Comparison of ENCODE assay signal across 23 cellular contexts in the genomic region with DNA sequence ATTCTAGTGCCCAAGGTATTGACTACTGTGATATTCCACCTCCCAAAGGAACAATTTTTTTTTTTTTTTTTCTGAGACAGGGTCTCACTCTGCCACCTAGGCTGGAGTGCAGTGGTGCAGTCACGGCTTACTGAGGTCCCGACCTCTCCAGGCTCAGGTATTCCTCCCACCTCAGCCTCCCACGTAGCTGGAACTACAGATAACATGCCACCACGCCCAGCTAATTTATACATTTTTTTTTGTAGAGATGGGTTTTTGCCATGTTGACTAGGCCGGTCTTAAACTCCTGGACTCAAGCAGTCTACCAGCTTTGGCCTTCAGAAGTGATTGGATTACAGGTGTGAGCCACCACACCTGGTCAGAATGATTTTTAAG. TPM values are rescaled to one million over a fixed set of nuclear protein-coding genes. Genes with fewer than 3 reads are reported as not detected.
DNase-seq lines count a peak whose midpoint lies in the region; ATAC-seq and TF ChIP-seq lines count a peak whose summit lies in the region.
"Had no signal": no experiment of that assay in that cellular context is flagged by ENCODE, and none has a peak within 500 bp of the region (broad histone marks: within the 10 kb centered on the region; RNA-seq: fewer than 3 reads in every experiment).

No MANE protein-coding gene starts in this region.

- POLR2A ChIA-PET in SK-N-SH (lab: Yijun Ruan, JAX) (no interaction called here), T-cell (lab: Charles Lee) (no interaction called here)

- TF ChIP-seq POLR2A in esophagus muscularis mucosa (IDR thresholded peaks at IDR 0.05; ENCODE audit: low read depth), result no peak
- TF ChIP-seq POLR2A in vagina (IDR thresholded peaks at IDR 0.05), result no peak

- TF ChIP-seq EP300 in SK-N-SH (IDR thresholded peaks at IDR 0.05; ENCODE audit: borderline replicate concordance in 1 of 2, low read depth in 1 of 2, low read length in 1 of 2) (no peak), esophagus muscularis mucosa (IDR thresholded peaks at IDR 0.05) (no peak)

- H2AFZ ChIP-seq in SK-N-SH (ENCODE audit: low read depth) (no peak overlapping the region), smooth muscle cell (ENCODE audit: low read depth) (no peak overlapping the region)

- TF ChIP-seq CTCF in SK-N-SH (IDR thresholded peaks at IDR 0.05), result no peak
- no peak for TF ChIP-seq CTCF in esophagus muscularis mucosa (IDR thresholded peaks at IDR 0.05)
- no peak for TF ChIP-seq CTCF in smooth muscle cell (IDR thresholded peaks at IDR 0.05; ENCODE audit: borderline replicate concordance, insufficient read depth, poor library complexity, severe bottlenecking)
- no peak for TF ChIP-seq CTCF in vagina (IDR thresholded peaks at IDR 0.05)

- H3K27ac ChIP-seq in SK-N-SH (ENCODE audit: low read depth in 2 of 2, low read length in 1 of 2) (peak overlapping the region in 1 of 2 experiments; percentile 100; a peak in 2 of 4 replicates), esophagus muscularis mucosa (replicated peaks in 1 of 4) (peak overlapping the region in 3 of 4 donors; percentile 75 to 84 (median 80)), smooth muscle cell (ENCODE audit: low read depth) (peak overlapping the region; percentile 99), vagina (no peak overlapping the region)
- H3K27ac ChIP-seq: 22Rv1, gastrocnemius medialis had no signal

- H3K36me3 ChIP-seq in SK-N-SH (replicated peaks in 1 of 2; ENCODE audit: control insufficient read depth in 1 of 2, insufficient read depth in 2 of 2, low read length in 1 of 2) (no peaks in the 10 kb centered on the region), esophagus muscularis mucosa (no peaks in the 10 kb centered on the region), smooth muscle cell (ENCODE audit: low read depth) (no peaks in the 10 kb centered on the region), vagina (no peaks in the 10 kb centered on the region)
- H3K36me3 ChIP-seq: gastrocnemius medialis, pancreas, thyroid gland had no signal

- H3K4me1 ChIP-seq in SK-N-SH (ENCODE audit: control insufficient read depth in 1 of 2, insufficient read depth in 2 of 2, low read depth in 1 of 2, low read length in 1 of 2), result peaks cover 15 to 82% of the 10 kb centered on the region in 2 experiments
- H3K4me1 ChIP-seq in esophagus muscularis mucosa, result peaks cover 57 to 98% (median 94%) of the 10 kb centered on the region in 4 donors
- peaks cover 42% of the 10 kb centered on the region for H3K4me1 ChIP-seq in smooth muscle cell (ENCODE audit: low read depth)
- peaks cover 85% of the 10 kb centered on the region for H3K4me1 ChIP-seq in vagina

- no peak overlapping the region for H3K4me3 ChIP-seq in SK-N-SH (ENCODE audit: low read depth in 2 of 2, low read length in 1 of 2)
- no peak overlapping the region for H3K4me3 ChIP-seq in esophagus muscularis mucosa
- H3K4me3 ChIP-seq in smooth muscle cell, result no peak overlapping the region
- H3K4me3 ChIP-seq in vagina, result no peak overlapping the region
- H3K4me3 ChIP-seq: gastrocnemius medialis, pancreas, thyroid gland had no signal

- 83% methylated on average over 5 of the region's 5 CpGs for WGBS in SK-N-SH (ENCODE audit: low lambda C conversion rate)
- 95% methylated on average over 5 of the region's 5 CpGs for WGBS in esophagus muscularis mucosa
- 78% methylated on average over 5 of the region's 5 CpGs for WGBS in smooth muscle cell (ENCODE audit: low lambda C conversion rate)

- H3K79me2 ChIP-seq in SK-N-SH (ENCODE audit: insufficient read depth), result peaks cover 81% of the 10 kb centered on the region
- peaks cover 85% of the 10 kb centered on the region for H3K79me2 ChIP-seq in smooth muscle cell (ENCODE audit: low read depth)

- H3K9me3 ChIP-seq in SK-N-SH (no peaks in the 10 kb centered on the region), esophagus muscularis mucosa (no peaks in the 10 kb centered on the region), smooth muscle cell (replicated peaks; ENCODE audit: low read depth) (no peaks in the 10 kb centered on the region), vagina (no peaks in the 10 kb centered on the region)
- H3K9me3 ChIP-seq: gastrocnemius medialis, pancreas, thyroid gland had no signal

- H4K20me1 ChIP-seq in SK-N-SH (ENCODE audit: insufficient read depth), result no peaks in the 10 kb centered on the region
- H4K20me1 ChIP-seq in smooth muscle cell (ENCODE audit: low read depth), result no peaks in the 10 kb centered on the region

- H3F3A ChIP-seq in SK-N-SH (replicated peaks; ENCODE audit: insufficient read depth) (peaks cover 66% of the 10 kb centered on the region), smooth muscle cell (ENCODE audit: low read depth) (peaks cover 44% of the 10 kb centered on the region)

- no peak for TF ChIP-seq RAD21 in SK-N-SH (IDR thresholded peaks at IDR 0.05; ENCODE audit: low read length)

- intact Hi-C loops in esophagus muscularis mucosa (cut with DNase I), result no loop called here
- intact Hi-C loops in vagina (cut with DNase I), result no loop called here

- ATAC-seq in SK-N-SH treated with all-trans-retinoic acid at 6 μM for 48 hours, result no peak
- ATAC-seq in T-cell (replicated peaks in 1 of 4), result no peak
- ATAC-seq in GM21528 (IDR thresholded peaks at IDR 0.05; ENCODE audit: low FRiP score, unreplicated experiment), result no peak
- ATAC-seq: gastrocnemius medialis, pancreas, sciatic nerve had no signal

- H3K9me3 Mint-ChIP-seq in T-cell, result no peaks in the 10 kb centered on the region
- H3K9me3 Mint-ChIP-seq: activated CD4-positive, alpha-beta T cell treated with anti-CD3 and anti-CD28 coated beads, Interleukin-2, amount 10 ng/mL, durations not matched to agents 7 days and 5 days had no signal

- H3K4me2 ChIP-seq in SK-N-SH (0 out of 2 replicates have a peak overlapping the region, but pooled peaks have one; percentile 83), smooth muscle cell (peak overlapping the region; percentile 84)

- DNase-seq in SK-N-SH, result no peak
- no peak for DNase-seq in T-cell
- no peak for DNase-seq in esophagus muscularis mucosa (ENCODE audit: extremely low spot score)
- DNase-seq in smooth muscle cell (lab: John Stamatoyannopoulos, UW; ENCODE audit: unreplicated experiment), result no peak
- no peak for DNase-seq in vagina (ENCODE audit: extremely low spot score in 2 of 2)
- DNase-seq in activated CD4-positive, alpha-beta T cell treated with anti-CD3 and anti-CD28 coated beads, Interleukin-2, amount 50 U/mL, for 1 hour, result no peak
- DNase-seq: activated CD4-positive, alpha-beta T cell treated with anti-CD3 and anti-CD28 coated beads, Interleukin-2, amount 10 ng/mL, durations not matched to agents 7 days and 5 days; activated CD8-positive, alpha-beta memory T cell treated with anti-CD3 and anti-CD28 coated beads, Interleukin-2, amount 50 U/mL, for 4 hours; activated gamma-delta T cell; amniotic stem cell; caudate nucleus; gastrocnemius medialis; islet precursor cell; NCI-H1436 treated with DMSO at 0.1 percent for 48 hours; NCI-H526; pancreas; SHP77 treated with DMSO at 0.1 percent for 48 hours; stimulated activated naive CD4-positive, alpha-beta T cell; thyroid gland had no signal

- peaks cover 75 to 84% (median 80%) of the 10 kb centered on the region in 3 donors for H3K4me1 Mint-ChIP-seq in T-cell

- CTCF ChIA-PET in SK-N-SH (lab: Yijun Ruan, JAX), result interaction anchor here (0.6 to 3.8 kb wide), 3 partner anchors 33 to 510 kb away, joined by 3 to 14 read pairs (median 3); a partner anchor contains a TSS
- CTCF ChIA-PET in T-cell (lab: Charles Lee), result interaction anchor here in 1 of 2 donors (2.7 kb wide), 1 partner anchor 34 kb away, joined by 13 read pairs; a partner anchor contains a TSS

- no peak overlapping the region for H3K9ac ChIP-seq in SK-N-SH
- no peak overlapping the region for H3K9ac ChIP-seq in smooth muscle cell (ENCODE audit: low read depth)

- peak overlapping the region; percentile 31 to 79 for H3K27ac Mint-ChIP-seq in T-cell
- H3K27ac Mint-ChIP-seq: activated CD4-positive, alpha-beta T cell treated with anti-CD3 and anti-CD28 coated beads, Interleukin-2, amount 10 ng/mL, durations not matched to agents 7 days and 5 days had no signal

- H3K36me3 Mint-ChIP-seq in T-cell, result peaks cover 15% of the 10 kb centered on the region

- H3K4me3 Mint-ChIP-seq in T-cell, result no peak overlapping the region
- H3K4me3 Mint-ChIP-seq: activated CD4-positive, alpha-beta T cell treated with anti-CD3 and anti-CD28 coated beads, Interleukin-2, amount 10 ng/mL, durations not matched to agents 7 days and 5 days had no signal

- H3K27me3 ChIP-seq in SK-N-SH (ENCODE audit: insufficient read depth) (no peaks in the 10 kb centered on the region), esophagus muscularis mucosa (no peaks in the 10 kb centered on the region), smooth muscle cell (ENCODE audit: low read depth) (no peaks in the 10 kb centered on the region), vagina (no peaks in the 10 kb centered on the region)
- H3K27me3 ChIP-seq: gastrocnemius medialis, pancreas, thyroid gland had no signal

- no peaks in the 10 kb centered on the region for H3K27me3 Mint-ChIP-seq in T-cell
- H3K27me3 Mint-ChIP-seq: activated CD4-positive, alpha-beta T cell treated with anti-CD3 and anti-CD28 coated beads, Interleukin-2, amount 10 ng/mL, durations not matched to agents 7 days and 5 days had no signal

- no peaks in the 10 kb centered on the region for H3K9me2 ChIP-seq in SK-N-SH

TF ChIP-seq in SK-N-SH, 30 proteins besides CTCF, POLR2A, EP300 and RAD21 (continues in another document):
- TF ChIP-seq FOXJ3 (CRISPR knock-in tag; IDR thresholded peaks at IDR 0.05), result no peak
- TF ChIP-seq ELF1 (IDR thresholded peaks at IDR 0.05), result no peak
- no peak for TF ChIP-seq GABPA (IDR thresholded peaks at IDR 0.05; ENCODE audit: low read depth)

TF ChIP-seq in SK-N-SH treated with all-trans-retinoic acid at 6 μM for 48 hours, 23 proteins besides CTCF, POLR2A, EP300 and RAD21 (continues in another document):
- TF ChIP-seq RARB (CRISPR knock-in tag; IDR thresholded peaks at IDR 0.05) (no peak), ZC3H10 (CRISPR knock-in tag; IDR thresholded peaks at IDR 0.05) (no peak), ZNF70 (CRISPR knock-in tag; IDR thresholded peaks at IDR 0.05) (no peak), ISL1 (CRISPR knock-in tag; IDR thresholded peaks at IDR 0.05) (no peak), SNAI2 (CRISPR knock-in tag; IDR thresholded peaks at IDR 0.05) (no peak), TCF4 (CRISPR knock-in tag; IDR thresholded peaks at IDR 0.05; ENCODE audit: borderline replicate concordance) (no peak), ZNF565 (CRISPR knock-in tag; conservative IDR thresholded peaks at IDR 0.05; ENCODE audit: low read depth) (no peak), BACH2 (CRISPR knock-in tag; IDR thresholded peaks at IDR 0.05; ENCODE audit: borderline replicate concordance) (no peak)

RNA-seq across cellular contexts. Expression of a gene that starts 33.4 kb away (rescaled TPM):
- polyA plus RNA-seq in SK-N-SH (2012; rRNA removed), result 20.1 and 24.5 TPM in 2 replicates
- 16.5 and 20.7 TPM in 2 replicates for polyA plus RNA-seq in SK-N-SH (2012; cell fraction: cytosol; rRNA removed)
- polyA plus RNA-seq in SK-N-SH (2012; cell fraction: nucleus; rRNA removed), result 8.9 and 22.7 TPM in 2 replicates
- 10 to 100 TPM; 30.4 to 66.7 (median 35.1) TPM for total RNA-seq in T-cell
- 10 to 100 TPM; 20.0 to 33.7 (median 23.2) TPM for total RNA-seq in esophagus muscularis mucosa
- 45.0 and 52.4 TPM in 2 replicates for total RNA-seq in smooth muscle cell
- polyA plus RNA-seq in smooth muscle cell, result 8.7 and 10.1 TPM in 2 replicates
- total RNA-seq in vagina, result 36.3 TPM
